Comparison of ENCODE assay signal across 9 cellular contexts in genomic region chr10:23412223-23412622, GRCh38. TPM values are rescaled to one million over a fixed set of nuclear protein-coding genes. Genes with fewer than 3 reads are reported as not detected.
DNase-seq lines count a peak whose midpoint lies in the region; ATAC-seq and TF ChIP-seq lines count a peak whose summit lies in the region.
"Had no signal": no experiment of that assay in that cellular context is flagged by ENCODE, and none has a peak within 500 bp of the region (broad histone marks: within the 10 kb centered on the region; RNA-seq: fewer than 3 reads in every experiment).

No MANE protein-coding gene starts in this region.

- H3K9me2 ChIP-seq in GM23248 (ENCODE audit: insufficient read depth): no peaks in the 10 kb centered on the region; the same call in 1 of the 2 replicates

- H3K36me3 ChIP-seq in BLaER1 treated with 17β-estradiol and CSF1 and Interleukin-3, amounts not matched to agents 10 nM and 100 nM: no peaks in the 10 kb centered on the region
- no peaks in the 10 kb centered on the region for H3K36me3 ChIP-seq in GM23248 (ENCODE audit: low read depth)

- H3K27me3 ChIP-seq in BLaER1 treated with 17β-estradiol and CSF1 and Interleukin-3, amounts not matched to agents 10 nM and 100 nM: no peaks in the 10 kb centered on the region
- H3K27me3 ChIP-seq in GM23248 (replicated peaks; ENCODE audit: insufficient read depth) (no peaks in the 10 kb centered on the region; the same call in 1 of the 2 replicates), dorsolateral prefrontal cortex (no peaks in the 10 kb centered on the region)

- H3K9ac ChIP-seq in BLaER1 treated with 17β-estradiol and CSF1 and Interleukin-3, amounts not matched to agents 10 nM and 100 nM: peak overlapping the region in 9 of 11 experiments; percentile 27 to 90 (median 73); a peak in 16 of 22 replicates
- 0 out of 2 replicates have a peak overlapping the region, but pooled peaks have one; percentile 8 for H3K9ac ChIP-seq in GM23248

- TF ChIP-seq CTCF in dorsolateral prefrontal cortex (IDR thresholded peaks at IDR 0.05 in 54 of 56, conservative IDR thresholded peaks at IDR 0.05 in 2 of 56; ENCODE audit: low read depth in 1 of 56, partially characterized antibody in 56 of 56): no peak

- H3F3A ChIP-seq in GM23248 (ENCODE audit: insufficient read depth): peaks cover 12% of the 10 kb centered on the region

- H4K20me1 ChIP-seq in BLaER1 treated with 17β-estradiol and CSF1 and Interleukin-3, amounts not matched to agents 10 nM and 100 nM: no peaks in the 10 kb centered on the region
- H4K20me1 ChIP-seq in GM23248 (ENCODE audit: insufficient read depth): no peaks in the 10 kb centered on the region

- ATAC-seq in Right ventricle myocardium superior (ENCODE audit: poor library complexity) (no peak), HG02885 (IDR thresholded peaks at IDR 0.05; ENCODE audit: poor library complexity, unreplicated experiment) (no peak)

- peaks cover 17 to 75% (median 41%) of the 10 kb centered on the region in 10 experiments for H3K4me1 ChIP-seq in BLaER1 treated with 17β-estradiol and CSF1 and Interleukin-3, amounts not matched to agents 10 nM and 100 nM
- H3K4me1 ChIP-seq in GM23248 (ENCODE audit: insufficient read depth): peaks cover 19% of the 10 kb centered on the region

- no peak overlapping the region; the same call in 1 of the 2 replicates for H2AFZ ChIP-seq in GM23248

- H3K27ac ChIP-seq in BLaER1 treated with 17β-estradiol and CSF1 and Interleukin-3, amounts not matched to agents 10 nM and 100 nM: peak overlapping the region; percentile 73 to 98 (median 88)
- H3K27ac ChIP-seq in GM23248: no peak overlapping the region
- H3K27ac ChIP-seq in dorsolateral prefrontal cortex: peak overlapping the region in 22 of 59 donors; percentile 8 to 78 (median 45)

- WGBS in GM23248 (ENCODE audit: low coverage in 1 of 2, low lambda C conversion rate in 2 of 2, missing lambda C conversion rate in 2 of 2), 2 experiments: 0% methylated on average over 2 of the region's 2 CpGs

- intact Hi-C loops in dorsolateral prefrontal cortex (cut with DNase I) (no loop called here), Right ventricle myocardium superior (cut with DNase I) (no loop called here)

- H3K9me3 ChIP-seq in BLaER1 treated with 17β-estradiol and CSF1 and Interleukin-3, amounts not matched to agents 10 nM and 100 nM (replicated peaks in 1 of 11): peaks cover 0 to 19% (median 0%) of the 10 kb centered on the region in 11 experiments; a peak in 5 of 22 replicates
- H3K9me3 ChIP-seq in GM23248 (ENCODE audit: low read depth): no peaks in the 10 kb centered on the region

- peak overlapping the region; percentile 6 to 89 (median 61); a peak in 19 of 22 replicates for H3K4me2 ChIP-seq in BLaER1 treated with 17β-estradiol and CSF1 and Interleukin-3, amounts not matched to agents 10 nM and 100 nM
- peak overlapping the region; percentile 49 for H3K4me2 ChIP-seq in GM23248 (ENCODE audit: unreplicated experiment)

- H3K4me3 ChIP-seq in BLaER1 treated with 17β-estradiol and CSF1 and Interleukin-3, amounts not matched to agents 10 nM and 100 nM: peak overlapping the region in 1 of 10 experiments; percentile 11; a peak in 1 of 20 replicates
- H3K4me3 ChIP-seq in GM23248 (peak overlapping the region; percentile 21; the same call in 1 of the 2 replicates), dorsolateral prefrontal cortex (peak overlapping the region in 1 of 59 donors; percentile 3)

- H3K79me2 ChIP-seq in GM23248 (ENCODE audit: insufficient read depth): no peaks in the 10 kb centered on the region

- DNase-seq in GM23248: peak; percentile 75
- DNase-seq in RKO (ENCODE audit: low spot score): peak; percentile 9
- DNase-seq in inferior parietal cortex (ENCODE audit: extremely low spot score): peak; percentile 30
- no peak for DNase-seq in dorsolateral prefrontal cortex
- DNase-seq in Right ventricle myocardium superior: no peak
- DNase-seq in NCI-H2029 treated with DMSO at 0.1 percent for 48 hours (lab: John Stamatoyannopoulos, UW): no peak
- DNase-seq: NCI-H510A treated with DMSO at 0.1 percent for 48 hours had no signal

- in situ Hi-C loops in GM23248 (cut with MboI): no loop called here

RNA-seq across cellular contexts. Expression of gene OTUD1, which starts 26.7 kb away (rescaled TPM):
- 4.2 and 8.1 TPM in 2 replicates for total RNA-seq in GM23248 (2014; rRNA removed; shearing (Covaris generic))
- polyA plus RNA-seq in GM23248 (2016; fragmentation: Nextera tagmentation; extraction: Ambion mirVana): 2.1 and 2.9 TPM in 2 replicates
- 10 to 100 TPM; 10.0 to 23.3 (median 14.7) TPM for total RNA-seq in dorsolateral prefrontal cortex
- total RNA-seq in Right ventricle myocardium superior: 13.3 TPM

Comparison
In these comparisons a context has a peak if more than half of its experiments do, and no peak if none do; other contexts are left out.
1. DNase-seq: peak in GM23248 (single experiment), RKO (single experiment) and inferior parietal cortex (single experiment); none in dorsolateral prefrontal cortex (0 of 10), Right ventricle myocardium superior (single experiment) and NCI-H2029 treated with DMSO at 0.1 percent for 48 hours (single experiment).